Comparison of ENCODE assay signal across 8 cellular contexts in the genomic region with DNA sequence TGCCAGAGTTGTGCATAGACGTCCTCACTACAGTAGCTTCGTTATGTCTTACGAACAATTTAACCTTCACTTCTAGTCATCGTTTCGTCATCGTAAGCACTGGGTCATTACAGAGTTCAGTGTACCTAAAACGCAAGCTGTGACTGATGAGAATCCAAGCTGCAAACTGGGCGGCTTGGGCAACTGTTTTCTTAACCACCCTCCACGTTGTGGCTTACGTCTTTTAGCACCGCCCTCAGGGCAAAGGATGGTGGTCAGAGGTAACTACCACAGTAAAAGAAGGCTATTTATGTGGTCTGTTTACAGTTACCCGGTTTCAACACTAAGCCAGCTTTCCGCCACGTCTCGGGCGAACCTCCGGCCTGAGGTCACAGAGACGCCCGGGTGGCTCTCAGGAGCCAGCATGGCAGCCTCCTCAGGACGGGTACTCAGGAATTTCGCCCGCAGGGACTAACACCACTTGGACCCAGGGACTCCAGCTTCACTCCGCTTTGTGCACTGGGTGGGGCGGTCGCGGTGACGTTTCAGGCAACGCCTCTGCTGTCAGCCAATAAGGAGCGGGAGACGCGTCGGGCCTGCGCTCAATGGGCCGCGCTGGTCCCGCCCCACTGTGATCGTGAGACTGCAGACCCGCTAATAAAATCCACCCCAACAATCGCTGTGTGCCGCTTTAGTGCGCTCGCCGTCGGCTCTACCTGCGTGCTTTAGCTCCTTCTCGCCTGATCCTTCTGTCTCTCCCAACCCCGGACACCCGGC. TPM values are rescaled to one million over a fixed set of nuclear protein-coding genes. Genes with fewer than 3 reads are reported as not detected.
DNase-seq lines count a peak whose midpoint lies in the region; ATAC-seq and TF ChIP-seq lines count a peak whose summit lies in the region.

A gene (plus strand): TSS at position 665 of the 756 bp plus-strand sequence. CDS start 148 bp downstream, outside the sequence.

- peak; percentile 97 for ATAC-seq in stimulated activated naive CD8-positive, alpha-beta T cell treated with anti-CD3 and anti-CD28 coated beads, Interleukin-15, amount 100 ng/mL, for 72 hours

- no peaks in the 10 kb centered on the region for H3K9me3 Mint-ChIP-seq in nephron progenitor cell
- H3K9me3 Mint-ChIP-seq in stimulated activated naive CD8-positive, alpha-beta T cell treated with anti-CD3 and anti-CD28 coated beads, Interleukin-15, amount 100 ng/mL, for 72 hours, result no peaks in the 10 kb centered on the region

- H3K27me3 Mint-ChIP-seq in nephron progenitor cell (ENCODE audit: low read depth, poor library complexity), result peaks cover 4% of the 10 kb centered on the region
- H3K27me3 Mint-ChIP-seq in stimulated activated naive CD8-positive, alpha-beta T cell treated with anti-CD3 and anti-CD28 coated beads, Interleukin-15, amount 100 ng/mL, for 72 hours, result peaks cover 13% of the 10 kb centered on the region

- no peak for TF ChIP-seq CTCF in nephron progenitor cell (IDR thresholded peaks at IDR 0.05)

- H3K4me3 Mint-ChIP-seq in nephron progenitor cell, result peak within 1 kb of the TSS; percentile 98
- peak within 1 kb of the TSS; percentile 90 to 97 for H3K4me3 Mint-ChIP-seq in stimulated activated naive CD8-positive, alpha-beta T cell treated with anti-CD3 and anti-CD28 coated beads, Interleukin-15, amount 100 ng/mL, for 72 hours

- peak within 1 kb of the TSS; percentile 74 for H3K4me3 ChIP-seq in H7 (ENCODE audit: insufficient read depth, low read depth, low read length)

- DNase-seq in ELR (ENCODE audit: low read depth) (peak; percentile 97), H7 (peak; percentile 91), M059J (ENCODE audit: low read depth) (peak; percentile 99), SHP77 (lab: John Stamatoyannopoulos, UW) (peak; percentile 96 to 97), activated gamma-delta T cell (lab: John Stamatoyannopoulos, UW) (peak; percentile 86), fibroblast of the conjunctiva (ENCODE audit: low read depth) (peak; percentile 95), nephron progenitor cell (peak; percentile 97)
- DNase-seq in stimulated activated naive CD8-positive, alpha-beta T cell treated with anti-CD3 and anti-CD28 coated beads, Interleukin-15, amount 100 ng/mL, for 72 hours, result peak; percentile 89 to 92

- H3K36me3 ChIP-seq in H7 (replicated peaks; ENCODE audit: control insufficient read depth, insufficient read depth, low read length), result no peaks in the 10 kb centered on the region; the same call in 1 of the 2 replicates

- H3K4me1 Mint-ChIP-seq in nephron progenitor cell, result peaks cover 25% of the 10 kb centered on the region
- H3K4me1 Mint-ChIP-seq in stimulated activated naive CD8-positive, alpha-beta T cell treated with anti-CD3 and anti-CD28 coated beads, Interleukin-15, amount 100 ng/mL, for 72 hours, result peaks cover 15% of the 10 kb centered on the region

- H3K36me3 Mint-ChIP-seq in nephron progenitor cell (ENCODE audit: low read depth), result no peaks in the 10 kb centered on the region

- H3K27me3 ChIP-seq in H7 (ENCODE audit: control insufficient read depth, insufficient read depth, low read length), result no peaks in the 10 kb centered on the region

- H3K27ac Mint-ChIP-seq in nephron progenitor cell, result peak within 1 kb of the TSS; percentile 99
- H3K27ac Mint-ChIP-seq in stimulated activated naive CD8-positive, alpha-beta T cell treated with anti-CD3 and anti-CD28 coated beads, Interleukin-15, amount 100 ng/mL, for 72 hours, result peak within 1 kb of the TSS; percentile 95 to 97

RNA-seq across cellular contexts. Expression of the gene that starts here (rescaled TPM):
- 33.5 and 35.9 TPM in 2 replicates for total RNA-seq in H7 (2014; rRNA removed; shearing (Covaris generic))
- total RNA-seq in M059J (2014; rRNA removed; shearing (Covaris generic)), result 3.7 and 5.9 TPM in 2 replicates

Comparison
In these comparisons a context has a peak if more than half of its experiments do, and no peak if none do; other contexts are left out.
1. Peak in every context shown above with its lines: DNase-seq, ATAC-seq and H3K4me3 ChIP-seq.